In genomic region chr19:55642153-55643002, GRCh38 we compare ENCODE assay signal across 7 cellular contexts. TPM values are rescaled to one million over a fixed set of nuclear protein-coding genes. Genes with fewer than 3 reads are reported as not detected.
DNase-seq lines count a peak whose midpoint lies in the region; ATAC-seq, FAIRE-seq and TF ChIP-seq lines count a peak whose summit lies in the region.

No MANE protein-coding gene starts in this region.

- FAIRE-seq in kidney (lab: Jason Lieb, UNC): no peak

- no peaks in the 10 kb centered on the region for H3K36me3 ChIP-seq in kidney (ENCODE audit: control insufficient read depth in 1 of 2, insufficient read depth in 2 of 2, low read length in 2 of 2)

- intact Hi-C loops in kidney (cut with DNase I): no loop called here

- no peaks in the 10 kb centered on the region for H3K9me3 ChIP-seq in kidney (ENCODE audit: control insufficient read depth in 1 of 2, low read length in 2 of 2)

- H3K4me3 ChIP-seq in kidney (ENCODE audit: low read length in 2 of 2): peak overlapping the region; percentile 79 to 82

- TF ChIP-seq POLR2A in GM18505 (IDR thresholded peaks at IDR 0.05; ENCODE audit: borderline replicate concordance, extremely low read depth, insufficient read depth, insufficient read length): peak; percentile 21

- peak overlapping the region; percentile 16 for H3K27ac ChIP-seq in angular gyrus (ENCODE audit: low read depth, low read length)
- H3K27ac ChIP-seq in kidney (ENCODE audit: low read depth in 2 of 2, low read length in 2 of 2): peak overlapping the region; percentile 45 to 74

- H3K4me1 ChIP-seq in kidney (ENCODE audit: control insufficient read depth in 1 of 2, insufficient read depth in 1 of 2, low read depth in 1 of 2, low read length in 2 of 2): peaks cover 4 to 39% of the 10 kb centered on the region in 2 donors

- H3K9ac ChIP-seq in kidney (ENCODE audit: low read length in 2 of 2): peak overlapping the region in 1 of 2 donors; percentile 84

- ATAC-seq in GM18505 (IDR thresholded peaks at IDR 0.05; ENCODE audit: unreplicated experiment): no peak

- no peak for TF ChIP-seq CTCF in kidney (IDR thresholded peaks at IDR 0.05; ENCODE audit: borderline replicate concordance, extremely low read depth, insufficient read depth)

- DNase-seq in NAMALWA (ENCODE audit: low spot score) (peak; percentile 68), kidney (peak; percentile 90), NCI-H187 treated with DMSO at 0.1 percent for 48 hours (lab: John Stamatoyannopoulos, UW) (no peak), midbrain (lab: John Stamatoyannopoulos, UW) (no peak)
- DNase-seq in stimulated activated naive CD4-positive, alpha-beta T cell (lab: John Stamatoyannopoulos, UW): peak in 5 of 6 experiments; percentile 20 to 55 (median 33)

RNA-seq across cellular contexts. Expression of gene ZNF581, which starts 1.1 kb away (rescaled TPM):
- total RNA-seq in kidney: 23.6 TPM
- polyA plus RNA-seq in kidney (ENCODE audit: insufficient read depth, low read depth, low replicate concordance): 22.0 TPM

RNA-seq across cellular contexts. Expression of gene ZNF580, which starts 1.6 kb away (rescaled TPM):
- total RNA-seq in kidney: 56.8 TPM
- 47.0 TPM for polyA plus RNA-seq in kidney (ENCODE audit: insufficient read depth, low read depth, low replicate concordance)

RNA-seq across cellular contexts. Expression of gene CCDC106, which starts 5.6 kb away (rescaled TPM):
- total RNA-seq in kidney: 22.7 TPM
- 51.9 TPM for polyA plus RNA-seq in kidney (ENCODE audit: insufficient read depth, low read depth, low replicate concordance)

RNA-seq across cellular contexts. Expression of gene U2AF2, which starts 12.5 kb away (rescaled TPM):
- 161 TPM for total RNA-seq in kidney
- 54.8 TPM for polyA plus RNA-seq in kidney (ENCODE audit: insufficient read depth, low read depth, low replicate concordance)

RNA-seq across cellular contexts. Expression of gene ZNF784, which starts 18.0 kb away (rescaled TPM):
- 9.8 TPM for total RNA-seq in kidney
- polyA plus RNA-seq in kidney (ENCODE audit: insufficient read depth, low read depth, low replicate concordance): 6.6 TPM

Comparison
In these comparisons a context has a peak if more than half of its experiments do, and no peak if none do; other contexts are left out.
1. DNase-seq: peak in NAMALWA (single experiment), kidney (single experiment) and stimulated activated naive CD4-positive, alpha-beta T cell (5 of 6); none in NCI-H187 treated with DMSO at 0.1 percent for 48 hours (single experiment) and midbrain (single experiment).